ENCODE assay signal across 1 cellular context in genomic region chr2:26757873-26758789, GRCh38.
TF ChIP-seq lines count a peak whose summit lies in the region.

No MANE protein-coding gene starts in this region.

TF ChIP-seq in HepG2, 621 proteins besides CTCF, POLR2A, EP300 and RAD21 (continued from another document and continues in another):
- TF ChIP-seq BCLAF1 (IDR thresholded peaks at IDR 0.05) (no peak), PAXIP1 (CRISPR knock-in tag; conservative IDR thresholded peaks at IDR 0.05) (peak; percentile 38; the same call in 1 of the 2 replicates), SRY (CRISPR knock-in tag; IDR thresholded peaks at IDR 0.05) (no peak), ZNF775 (CRISPR knock-in tag; IDR thresholded peaks at IDR 0.05; ENCODE audit: borderline replicate concordance) (no peak), ZNF136 (CRISPR knock-in tag; IDR thresholded peaks at IDR 0.05; ENCODE audit: low read depth) (no peak), TP53 (CRISPR knock-in tag; conservative IDR thresholded peaks at IDR 0.05) (no peak), MAZ (IDR thresholded peaks at IDR 0.05; ENCODE audit: borderline replicate concordance, low read depth, low read length) (no peak), MAZ (CRISPR knock-in tag; IDR thresholded peaks at IDR 0.05; ENCODE audit: low read depth) (peak; percentile 28; the same call in 1 of the 2 replicates), MLLT10 (CRISPR knock-in tag; IDR thresholded peaks at IDR 0.05) (no peak), ZNF552 (CRISPR knock-in tag; IDR thresholded peaks at IDR 0.05; ENCODE audit: borderline replicate concordance) (no peak), ZHX1 (CRISPR knock-in tag; IDR thresholded peaks at IDR 0.05; ENCODE audit: low read depth) (no peak), ZNF512B (CRISPR knock-in tag; IDR thresholded peaks at IDR 0.05; ENCODE audit: borderline replicate concordance) (no peak), ZNF713 (CRISPR knock-in tag; IDR thresholded peaks at IDR 0.05) (no peak), ATF1 (CRISPR knock-in tag; IDR thresholded peaks at IDR 0.05) (no peak), GATAD2A (CRISPR knock-in tag; IDR thresholded peaks at IDR 0.05) (peak; percentile 79), ZBTB20 (CRISPR knock-in tag; IDR thresholded peaks at IDR 0.05; ENCODE audit: borderline replicate concordance, low read depth) (no peak), ZBTB8A (CRISPR knock-in tag; IDR thresholded peaks at IDR 0.05; ENCODE audit: borderline replicate concordance, low read depth) (no peak), MATR3 (CRISPR knock-in tag; IDR thresholded peaks at IDR 0.05) (no peak), CBX5 (CRISPR knock-in tag; IDR thresholded peaks at IDR 0.05; ENCODE audit: borderline replicate concordance) (peak; percentile 54; the same call in 1 of the 2 replicates), SRSF9 (IDR thresholded peaks at IDR 0.05; ENCODE audit: borderline replicate concordance, insufficient read depth, low read depth, low read length, poor library complexity, severe bottlenecking) (no peak), ZNF382 (CRISPR knock-in tag; IDR thresholded peaks at IDR 0.05; ENCODE audit: borderline replicate concordance) (no peak), CAMTA2 (CRISPR knock-in tag; IDR thresholded peaks at IDR 0.05; ENCODE audit: borderline replicate concordance) (no peak), ZNF816 (CRISPR knock-in tag; IDR thresholded peaks at IDR 0.05; ENCODE audit: borderline replicate concordance) (no peak), PCBP1 (IDR thresholded peaks at IDR 0.05; ENCODE audit: borderline replicate concordance, low read depth, low read length) (no peak)
- TF ChIP-seq, protein P1, sequence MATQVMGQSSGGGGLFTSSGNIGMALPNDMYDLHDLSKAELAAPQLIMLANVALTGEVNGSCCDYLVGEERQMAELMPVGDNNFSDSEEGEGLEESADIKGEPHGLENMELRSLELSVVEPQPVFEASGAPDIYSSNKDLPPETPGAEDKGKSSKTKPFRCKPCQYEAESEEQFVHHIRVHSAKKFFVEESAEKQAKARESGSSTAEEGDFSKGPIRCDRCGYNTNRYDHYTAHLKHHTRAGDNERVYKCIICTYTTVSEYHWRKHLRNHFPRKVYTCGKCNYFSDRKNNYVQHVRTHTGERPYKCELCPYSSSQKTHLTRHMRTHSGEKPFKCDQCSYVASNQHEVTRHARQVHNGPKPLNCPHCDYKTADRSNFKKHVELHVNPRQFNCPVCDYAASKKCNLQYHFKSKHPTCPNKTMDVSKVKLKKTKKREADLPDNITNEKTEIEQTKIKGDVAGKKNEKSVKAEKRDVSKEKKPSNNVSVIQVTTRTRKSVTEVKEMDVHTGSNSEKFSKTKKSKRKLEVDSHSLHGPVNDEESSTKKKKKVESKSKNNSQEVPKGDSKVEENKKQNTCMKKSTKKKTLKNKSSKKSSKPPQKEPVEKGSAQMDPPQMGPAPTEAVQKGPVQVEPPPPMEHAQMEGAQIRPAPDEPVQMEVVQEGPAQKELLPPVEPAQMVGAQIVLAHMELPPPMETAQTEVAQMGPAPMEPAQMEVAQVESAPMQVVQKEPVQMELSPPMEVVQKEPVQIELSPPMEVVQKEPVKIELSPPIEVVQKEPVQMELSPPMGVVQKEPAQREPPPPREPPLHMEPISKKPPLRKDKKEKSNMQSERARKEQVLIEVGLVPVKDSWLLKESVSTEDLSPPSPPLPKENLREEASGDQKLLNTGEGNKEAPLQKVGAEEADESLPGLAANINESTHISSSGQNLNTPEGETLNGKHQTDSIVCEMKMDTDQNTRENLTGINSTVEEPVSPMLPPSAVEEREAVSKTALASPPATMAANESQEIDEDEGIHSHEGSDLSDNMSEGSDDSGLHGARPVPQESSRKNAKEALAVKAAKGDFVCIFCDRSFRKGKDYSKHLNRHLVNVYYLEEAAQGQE (IDR thresholded peaks at IDR 0.05; ENCODE audit: borderline replicate concordance in 1 of 2, low read depth in 1 of 2, low read length in 2 of 2): no peak
- TF ChIP-seq, protein P2, sequence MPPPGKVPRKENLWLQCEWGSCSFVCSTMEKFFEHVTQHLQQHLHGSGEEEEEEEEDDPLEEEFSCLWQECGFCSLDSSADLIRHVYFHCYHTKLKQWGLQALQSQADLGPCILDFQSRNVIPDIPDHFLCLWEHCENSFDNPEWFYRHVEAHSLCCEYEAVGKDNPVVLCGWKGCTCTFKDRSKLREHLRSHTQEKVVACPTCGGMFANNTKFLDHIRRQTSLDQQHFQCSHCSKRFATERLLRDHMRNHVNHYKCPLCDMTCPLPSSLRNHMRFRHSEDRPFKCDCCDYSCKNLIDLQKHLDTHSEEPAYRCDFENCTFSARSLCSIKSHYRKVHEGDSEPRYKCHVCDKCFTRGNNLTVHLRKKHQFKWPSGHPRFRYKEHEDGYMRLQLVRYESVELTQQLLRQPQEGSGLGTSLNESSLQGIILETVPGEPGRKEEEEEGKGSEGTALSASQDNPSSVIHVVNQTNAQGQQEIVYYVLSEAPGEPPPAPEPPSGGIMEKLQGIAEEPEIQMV (CRISPR knock-in tag; IDR thresholded peaks at IDR 0.05; ENCODE audit: low read depth): no peak
- TF ChIP-seq, protein P3, sequence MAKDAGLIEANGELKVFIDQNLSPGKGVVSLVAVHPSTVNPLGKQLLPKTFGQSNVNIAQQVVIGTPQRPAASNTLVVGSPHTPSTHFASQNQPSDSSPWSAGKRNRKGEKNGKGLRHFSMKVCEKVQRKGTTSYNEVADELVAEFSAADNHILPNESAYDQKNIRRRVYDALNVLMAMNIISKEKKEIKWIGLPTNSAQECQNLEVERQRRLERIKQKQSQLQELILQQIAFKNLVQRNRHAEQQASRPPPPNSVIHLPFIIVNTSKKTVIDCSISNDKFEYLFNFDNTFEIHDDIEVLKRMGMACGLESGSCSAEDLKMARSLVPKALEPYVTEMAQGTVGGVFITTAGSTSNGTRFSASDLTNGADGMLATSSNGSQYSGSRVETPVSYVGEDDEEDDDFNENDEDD (CRISPR knock-in tag; IDR thresholded peaks at IDR 0.05; ENCODE audit: borderline replicate concordance): no peak
- TF ChIP-seq, protein P4, sequence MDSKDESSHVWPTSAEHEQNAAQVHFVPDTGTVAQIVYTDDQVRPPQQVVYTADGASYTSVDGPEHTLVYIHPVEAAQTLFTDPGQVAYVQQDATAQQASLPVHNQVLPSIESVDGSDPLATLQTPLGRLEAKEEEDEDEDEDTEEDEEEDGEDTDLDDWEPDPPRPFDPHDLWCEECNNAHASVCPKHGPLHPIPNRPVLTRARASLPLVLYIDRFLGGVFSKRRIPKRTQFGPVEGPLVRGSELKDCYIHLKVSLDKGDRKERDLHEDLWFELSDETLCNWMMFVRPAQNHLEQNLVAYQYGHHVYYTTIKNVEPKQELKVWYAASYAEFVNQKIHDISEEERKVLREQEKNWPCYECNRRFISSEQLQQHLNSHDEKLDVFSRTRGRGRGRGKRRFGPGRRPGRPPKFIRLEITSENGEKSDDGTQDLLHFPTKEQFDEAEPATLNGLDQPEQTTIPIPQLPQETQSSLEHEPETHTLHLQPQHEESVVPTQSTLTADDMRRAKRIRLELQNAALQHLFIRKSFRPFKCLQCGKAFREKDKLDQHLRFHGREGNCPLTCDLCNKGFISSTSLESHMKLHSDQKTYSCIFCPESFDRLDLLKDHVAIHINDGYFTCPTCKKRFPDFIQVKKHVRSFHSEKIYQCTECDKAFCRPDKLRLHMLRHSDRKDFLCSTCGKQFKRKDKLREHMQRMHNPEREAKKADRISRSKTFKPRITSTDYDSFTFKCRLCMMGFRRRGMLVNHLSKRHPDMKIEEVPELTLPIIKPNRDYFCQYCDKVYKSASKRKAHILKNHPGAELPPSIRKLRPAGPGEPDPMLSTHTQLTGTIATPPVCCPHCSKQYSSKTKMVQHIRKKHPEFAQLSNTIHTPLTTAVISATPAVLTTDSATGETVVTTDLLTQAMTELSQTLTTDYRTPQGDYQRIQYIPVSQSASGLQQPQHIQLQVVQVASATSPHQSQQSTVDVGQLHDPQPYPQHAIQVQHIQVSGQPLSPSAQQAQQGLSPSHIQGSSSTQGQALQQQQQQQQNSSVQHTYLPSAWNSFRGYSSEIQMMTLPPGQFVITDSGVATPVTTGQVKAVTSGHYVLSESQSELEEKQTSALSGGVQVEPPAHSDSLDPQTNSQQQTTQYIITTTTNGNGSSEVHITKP (CRISPR knock-in tag; IDR thresholded peaks at IDR 0.05; ENCODE audit: low read depth): no peak; the same call in 1 of the 2 replicates
